ENCODE assay signal across 12 cellular contexts in the genomic region with DNA sequence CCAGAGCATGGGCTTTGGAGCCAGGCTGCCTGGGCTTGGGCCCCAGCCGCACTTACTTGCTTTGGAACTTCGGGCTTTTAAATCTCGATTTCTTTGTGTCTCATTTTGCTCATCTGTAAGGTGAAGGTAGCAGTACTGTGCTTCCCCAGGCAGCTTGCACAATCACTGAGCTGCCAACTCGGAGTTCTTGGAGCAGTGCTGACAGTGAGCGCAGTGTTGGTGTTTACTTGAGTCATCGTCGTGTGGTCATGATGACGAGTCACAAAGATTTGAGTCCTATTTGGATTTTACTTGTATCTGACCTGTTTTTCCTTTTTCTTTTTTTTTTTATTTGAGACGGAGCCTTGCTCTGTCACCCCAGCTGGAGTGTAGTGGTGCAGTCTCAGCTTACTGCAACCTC. TPM values are rescaled to one million over a fixed set of nuclear protein-coding genes. Genes with fewer than 3 reads are reported as not detected.
A peak's percentile ranks its signal among the peaks of the same experiment; 100 is the strongest.
DNase-seq lines count a peak whose midpoint lies in the region; ATAC-seq and TF ChIP-seq lines count a peak whose summit lies in the region.
"Had no signal": no experiment of that assay in that cellular context is flagged by ENCODE, and none has a peak within 500 bp of the region (broad histone marks: within the 10 kb centered on the region; RNA-seq: fewer than 3 reads in every experiment).

No MANE protein-coding gene starts in this region.

- BruUV-seq in Caco-2 (replicated peaks; lab: Mats Ljungman, UMichigan) = no TSS peak

- H3K4me1 ChIP-seq in adipocyte (ENCODE audit: control insufficient read depth, insufficient read depth, low read length) = peaks cover 5% of the 10 kb centered on the region
- no peaks in the 10 kb centered on the region for H3K4me1 ChIP-seq in foreskin keratinocyte
- peaks cover 8% of the 10 kb centered on the region; the same call in 1 of the 2 replicates for H3K4me1 ChIP-seq in Caco-2
- H3K4me1 ChIP-seq: right lobe of liver, thyroid gland had no signal

- no peaks in the 10 kb centered on the region for H3K27me3 ChIP-seq in adipocyte (replicated peaks; ENCODE audit: control insufficient read depth, insufficient read depth, low read length)
- H3K27me3 ChIP-seq in foreskin keratinocyte = no peaks in the 10 kb centered on the region
- no peaks in the 10 kb centered on the region for H3K27me3 ChIP-seq in Caco-2 (replicated peaks; ENCODE audit: control insufficient read depth, insufficient read depth, low read length)
- H3K27me3 ChIP-seq: right lobe of liver, thyroid gland had no signal

- TF ChIP-seq CTCF in HFF-Myc (IDR thresholded peaks at IDR 0.05; ENCODE audit: low read depth, low read length, missing control alignments) = no peak
- no peak for TF ChIP-seq CTCF in foreskin keratinocyte (conservative IDR thresholded peaks at IDR 0.05)
- no peak for TF ChIP-seq CTCF in Caco-2 (IDR thresholded peaks at IDR 0.05; ENCODE audit: insufficient read depth in 1 of 2, low read depth in 1 of 2, low read length in 1 of 2, severe bottlenecking in 1 of 2, unreplicated experiment in 1 of 2)

- no peak overlapping the region for H3K4me3 Mint-ChIP-seq in Caco-2 (ENCODE audit: unreplicated experiment)

- H3K27ac Mint-ChIP-seq in Caco-2 (ENCODE audit: unreplicated experiment) = no peak overlapping the region

- CTCF ChIA-PET in Caco-2 (lab: Charles Lee) = interaction anchor here (0.6 to 0.7 kb wide), 2 partner anchors 104 to 257 kb away, joined by 3 to 4 read pairs; no protein-coding TSS in a partner anchor

- POLR2A ChIA-PET in Caco-2 (lab: Charles Lee) = no interaction called here

- peaks cover 47% of the 10 kb centered on the region for H3K36me3 ChIP-seq in adipocyte (ENCODE audit: control insufficient read depth, insufficient read depth, low read length, severe bottlenecking)
- peaks cover 12% of the 10 kb centered on the region for H3K36me3 ChIP-seq in Caco-2 (ENCODE audit: control insufficient read depth, insufficient read depth, low read length)

- no peaks in the 10 kb centered on the region for H3K9me3 ChIP-seq in adipocyte (ENCODE audit: control insufficient read depth, low read length)
- H3K9me3 ChIP-seq in Caco-2 = no peaks in the 10 kb centered on the region
- H3K9me3 ChIP-seq: right lobe of liver, thyroid gland had no signal

- H3K4me3 ChIP-seq in HFF-Myc (replicated peaks; ENCODE audit: low read depth, low read length) = no peak overlapping the region
- H3K4me3 ChIP-seq in adipocyte (ENCODE audit: low read length) = no peak overlapping the region
- no peak overlapping the region for H3K4me3 ChIP-seq in Caco-2 (ENCODE audit: low read depth, low read length)
- H3K4me3 ChIP-seq: right lobe of liver, thyroid gland had no signal

- DNase-seq in AG08395 (ENCODE audit: low spot score) (peak; percentile 90), HFF-Myc (ENCODE audit: extremely low read depth, low read depth) (peak; percentile 27), adipocyte (ENCODE audit: low read depth) (peak; percentile 44), foreskin keratinocyte (peak; percentile 17 to 37), Caco-2 (no peak)
- DNase-seq: activated CD8-positive, alpha-beta memory T cell treated with anti-CD3 and anti-CD28 coated beads, Interleukin-2, amount 50 U/mL, for 4 hours; C1 segment of cervical spinal cord; right lobe of liver; thyroid gland had no signal

- no peaks in the 10 kb centered on the region for H3K27me3 Mint-ChIP-seq in Caco-2 (ENCODE audit: insufficient read depth, unreplicated experiment)

- intact Hi-C loops in Caco-2 (cut with micrococcal nuclease; ENCODE audit: unreplicated experiment) = no loop called here

- ATAC-seq in foreskin keratinocyte (peak; percentile 38), GM18511 (IDR thresholded peaks at IDR 0.05; ENCODE audit: unreplicated experiment) (no peak), GM18861 (IDR thresholded peaks at IDR 0.05; ENCODE audit: unreplicated experiment) (no peak), HG03342 (IDR thresholded peaks at IDR 0.05; ENCODE audit: unreplicated experiment) (no peak)

- peaks cover 6% of the 10 kb centered on the region for H3K4me1 Mint-ChIP-seq in Caco-2 (ENCODE audit: low read depth, unreplicated experiment)

- peaks cover 75% of the 10 kb centered on the region for H3K36me3 Mint-ChIP-seq in Caco-2 (ENCODE audit: insufficient read depth, unreplicated experiment)

- no peak overlapping the region for H3K27ac ChIP-seq in foreskin keratinocyte
- H3K27ac ChIP-seq: right lobe of liver, thyroid gland had no signal

- no peaks in the 10 kb centered on the region for H3K9me3 Mint-ChIP-seq in Caco-2 (ENCODE audit: unreplicated experiment)

- H3K9ac ChIP-seq in adipocyte (ENCODE audit: low read length) = no peak overlapping the region

RNA-seq across cellular contexts. Expression of gene ATF1, which starts 31.3 kb away (rescaled TPM):
- total RNA-seq in foreskin keratinocyte = 20.8 and 21.4 TPM in 2 replicates
- polyA plus RNA-seq in foreskin keratinocyte = 9.9 and 12.4 TPM in 2 replicates
- total RNA-seq in Caco-2 (2022) = 47.0 and 54.4 TPM in 2 replicates

Comparison
In these comparisons a context has a peak if more than half of its experiments do, and no peak if none do; other contexts are left out.
1. DNase-seq: peak in AG08395 (single experiment), HFF-Myc (single experiment), adipocyte (single experiment) and foreskin keratinocyte (2 of 2); none in Caco-2 (0 of 2).